Comparison of ENCODE assay signal across 29 cellular contexts in the genomic region with DNA sequence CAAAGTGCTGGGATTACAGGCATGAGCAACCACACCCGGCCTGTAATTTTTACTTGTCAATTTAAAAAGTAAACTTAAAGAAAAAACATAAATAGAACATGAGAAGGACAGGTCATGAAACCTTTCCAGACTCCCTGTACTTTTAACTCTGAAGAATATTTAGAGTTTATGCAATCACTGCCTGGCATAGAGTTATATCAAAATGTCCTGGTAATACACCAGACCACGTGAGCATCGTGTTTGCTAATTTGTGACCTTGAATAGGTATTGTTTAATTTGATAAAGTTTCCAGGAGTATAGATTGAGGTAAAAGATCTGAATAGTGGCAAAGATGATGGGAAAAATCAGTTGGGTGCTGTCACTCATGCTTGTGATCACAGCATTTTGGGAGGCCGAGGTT.
"Had no signal": no experiment of that assay in that cellular context is flagged by ENCODE, and none has a peak within 500 bp of the region (broad histone marks: within the 10 kb centered on the region; RNA-seq: fewer than 3 reads in every experiment).

No MANE protein-coding gene starts in this region.

- H3K27me3 ChIP-seq: heart right ventricle, hepatocyte, left lung, right atrium auricular region, stomach, testis, tibial artery, upper lobe of right lung had no signal

- H3K36me3 Mint-ChIP-seq: mesothelial cell of epicardium; naive B cell; natural killer cell; stimulated activated naive B cell treated with anti-CD40 and anti-IgM and Interleukin-4, amounts not matched to agents 10 μg/mL and 1 μg/mL and 100 μg/mL, for 72 hours had no signal

- H3K27me3 Mint-ChIP-seq: progenitor cell of endocrine pancreas had no signal

- H3K9me3 ChIP-seq: heart right ventricle, left lung, right atrium auricular region, stomach, testis, tibial artery, upper lobe of right lung had no signal

- ATAC-seq: heart right ventricle; left cardiac atrium; left lung; natural killer cell; sciatic nerve; stimulated activated naive B cell treated with anti-CD40 and anti-IgM and Interleukin-4, amounts not matched to agents 10 μg/mL and 1 μg/mL and 100 μg/mL, for 72 hours; stimulated activated naive CD8-positive, alpha-beta T cell treated with anti-CD3 and anti-CD28 coated beads, Interleukin-15, Interleukin-2, amounts not matched to agents 100 U/mL and 50 U/mL, for 24 hours; upper lobe of right lung had no signal

- FAIRE-seq: keratinocyte, urothelium cell line had no signal

- H3K27ac Mint-ChIP-seq: mesothelial cell of epicardium; natural killer cell; progenitor cell of endocrine pancreas; stimulated activated naive B cell treated with anti-CD40 and anti-IgM and Interleukin-4, amounts not matched to agents 10 μg/mL and 1 μg/mL and 100 μg/mL, for 72 hours had no signal

- H3K4me1 Mint-ChIP-seq: naive B cell; natural killer cell; stimulated activated naive B cell treated with anti-CD40 and anti-IgM and Interleukin-4, amounts not matched to agents 10 μg/mL and 1 μg/mL and 100 μg/mL, for 72 hours had no signal

- H3K36me3 ChIP-seq: heart right ventricle, left lung, right atrium auricular region, stomach, tibial artery, upper lobe of right lung had no signal

- H3K9me3 Mint-ChIP-seq: mesothelial cell of epicardium; natural killer cell; neural crest cell; stimulated activated naive B cell treated with anti-CD40 and anti-IgM and Interleukin-4, amounts not matched to agents 10 μg/mL and 1 μg/mL and 100 μg/mL, for 72 hours had no signal

- H3K27ac ChIP-seq: heart right ventricle, hepatocyte, left lung, right atrium auricular region, testis, tibial artery, upper lobe of right lung had no signal

- H3K4me3 ChIP-seq: heart right ventricle, hepatocyte, left lung, lung, right atrium auricular region, skin epidermis, stomach, testis, tibial artery, upper lobe of right lung had no signal

- DNase-seq: heart right ventricle; kidney glomerular epithelial cell; left cardiac atrium; left lung; mesendoderm; naive B cell; natural killer cell; nucleus accumbens; stimulated activated CD4-positive, alpha-beta T cell treated with anti-CD3 and anti-CD28 coated beads, Interleukin-12 subunit alpha, Interleukin-12 subunit beta, amount 100 ng/mL, for 4 hours; stimulated activated CD4-positive, alpha-beta T cell treated with anti-CD3 and anti-CD28 coated beads, Interleukin-15, amount 100 ng/mL, for 24 hours; stimulated activated CD4-positive, alpha-beta T cell treated with anti-CD3 and anti-CD28 coated beads, Interleukin-2, amount 100 ng/mL, for 24 hours; stimulated activated CD4-positive, alpha-beta T cell treated with anti-CD3 and anti-CD28 coated beads, Interleukin-4, amount 100 ng/mL, for 1 hour; stimulated activated naive B cell treated with anti-CD40 and anti-IgM and Interleukin-4, amounts not matched to agents 10 μg/mL and 1 μg/mL and 100 μg/mL, for 72 hours; stimulated activated naive CD8-positive, alpha-beta T cell treated with anti-CD3 and anti-CD28 coated beads, Interleukin-15, Interleukin-2, amounts not matched to agents 100 U/mL and 50 U/mL, for 24 hours; stomach; testis; tibial artery; trophoblast cell; upper lobe of right lung had no signal

- H3K4me3 Mint-ChIP-seq: mesothelial cell of epicardium; naive B cell; natural killer cell; neural crest cell; stimulated activated naive B cell treated with anti-CD40 and anti-IgM and Interleukin-4, amounts not matched to agents 10 μg/mL and 1 μg/mL and 100 μg/mL, for 72 hours had no signal
